8 cellular contexts compared by ENCODE assay signal in genomic region chr3:132006605-132007204, GRCh38. TPM values are rescaled to one million over a fixed set of nuclear protein-coding genes. Genes with fewer than 3 reads are reported as not detected.
DNase-seq lines count a peak whose midpoint lies in the region; ATAC-seq and TF ChIP-seq lines count a peak whose summit lies in the region.

No MANE protein-coding gene starts in this region.

- no peaks in the 10 kb centered on the region for H3K36me3 Mint-ChIP-seq in CD4-positive, alpha-beta memory T cell

- no peaks in the 10 kb centered on the region for H3K9me3 ChIP-seq in mammary epithelial cell (replicated peaks; ENCODE audit: insufficient read depth, low read length)
- H3K9me3 ChIP-seq in CD4-positive, alpha-beta memory T cell (ENCODE audit: control insufficient read depth in 1 of 2, low read length in 2 of 2) = no peaks in the 10 kb centered on the region

- no peak overlapping the region for H3K4me2 ChIP-seq in mammary epithelial cell (ENCODE audit: insufficient read depth, low read depth, low read length)

- no TSS peak for BruUV-seq in mammary epithelial cell (replicated peaks; lab: Mats Ljungman, UMichigan)

- peaks cover 2 to 4% of the 10 kb centered on the region in 2 donors for H3K27me3 Mint-ChIP-seq in CD4-positive, alpha-beta memory T cell

- no peak overlapping the region for H3K4me3 ChIP-seq in mammary epithelial cell (replicated peaks in 1 of 3; ENCODE audit: insufficient read depth in 1 of 3, low read depth in 2 of 3, low read length in 3 of 3)
- H3K4me3 ChIP-seq in CD4-positive, alpha-beta memory T cell (ENCODE audit: low read length in 2 of 2) = no peak overlapping the region

- intact Hi-C loops in mammary epithelial cell (cut with micrococcal nuclease) = loop anchor here (1.0 kb wide), 1 partner anchor 23 kb away; no protein-coding TSS in a partner anchor
- intact Hi-C loops in CD4-positive, alpha-beta memory T cell (cut with micrococcal nuclease) = loop anchor here (5.0 kb wide), 1 partner anchor 391 kb away; no protein-coding TSS in a partner anchor

- in situ Hi-C loops in mammary epithelial cell (cut with MboI; ENCODE audit: low sequenced_read_pairs in 2 of 2) = loop anchor here (25.0 kb wide), 2 partner anchors 219 to 969 kb away; partner anchors contain the start of genes ASTE1 (in 1 of the 2) and NEK11 (in 1 of the 2)

- no peaks in the 10 kb centered on the region for H3K27me3 ChIP-seq in mammary epithelial cell (ENCODE audit: insufficient read depth, low read length)
- H3K27me3 ChIP-seq in CD4-positive, alpha-beta memory T cell (ENCODE audit: insufficient read depth, low read length) = no peaks in the 10 kb centered on the region

- no peak overlapping the region for H3K4me3 Mint-ChIP-seq in CD4-positive, alpha-beta memory T cell

- ATAC-seq in HG03097 (IDR thresholded peaks at IDR 0.05; ENCODE audit: low FRiP score, unreplicated experiment) = no peak

- 14% methylated on average over 3 of the region's 3 CpGs for WGBS in mammary epithelial cell (ENCODE audit: low coverage, missing lambda C conversion rate)

- H3K79me2 ChIP-seq in mammary epithelial cell (ENCODE audit: insufficient read depth, low read length) = no peaks in the 10 kb centered on the region

- CTCF ChIA-PET in mammary epithelial cell (lab: Charles Lee; ENCODE audit: low non-redundant PET) = interaction anchor here (0.6 kb wide), 1 partner anchor 28 kb away, joined by 10 read pairs; the partner anchor contains the start of gene CPNE4
- CTCF ChIA-PET in CD4-positive, alpha-beta memory T cell (lab: Charles Lee; ENCODE audit: partially characterized antibody) = interaction anchor here (1.3 kb wide), 1 partner anchor 23 kb away, joined by 3 read pairs; no protein-coding TSS in a partner anchor

- POLR2A ChIA-PET in CD4-positive, alpha-beta memory T cell (lab: Charles Lee; ENCODE audit: partially characterized antibody) = no interaction called here

- no peak overlapping the region for H3K9ac ChIP-seq in mammary epithelial cell (ENCODE audit: insufficient read depth, low read length)

- dilution Hi-C loops in mammary epithelial cell (cut with HindIII; ENCODE audit: low sequenced_read_pairs) = no loop called here

- no peaks in the 10 kb centered on the region for H3K9me3 Mint-ChIP-seq in CD4-positive, alpha-beta memory T cell

- TF ChIP-seq CTCF in 22Rv1 (IDR thresholded peaks at IDR 0.05) = peak; percentile 81
- TF ChIP-seq CTCF in mammary epithelial cell (conservative IDR thresholded peaks at IDR 0.05 in 1 of 2, IDR thresholded peaks at IDR 0.05 in 1 of 2; ENCODE audit: extremely low read depth in 1 of 2, insufficient read depth in 1 of 2, low read depth in 1 of 2, low read length in 2 of 2) = peak; percentile 71 to 72

- H3K27ac Mint-ChIP-seq in CD4-positive, alpha-beta memory T cell = no peak overlapping the region

- H3K36me3 ChIP-seq in mammary epithelial cell (ENCODE audit: insufficient read depth, low read length) = no peaks in the 10 kb centered on the region
- H3K36me3 ChIP-seq in CD4-positive, alpha-beta memory T cell (ENCODE audit: insufficient read depth, low read length) = no peaks in the 10 kb centered on the region

- H3K27ac ChIP-seq in 22Rv1 (no peak overlapping the region), mammary epithelial cell (ENCODE audit: insufficient read depth, low read depth, low read length) (no peak overlapping the region)
- H3K27ac ChIP-seq in CD4-positive, alpha-beta memory T cell (ENCODE audit: low read depth, low read length) = no peak overlapping the region

- no peaks in the 10 kb centered on the region for H3K4me1 Mint-ChIP-seq in CD4-positive, alpha-beta memory T cell

- no peaks in the 10 kb centered on the region for H4K20me1 ChIP-seq in mammary epithelial cell (ENCODE audit: insufficient read depth, low read length)

- H3K4me1 ChIP-seq in mammary epithelial cell (ENCODE audit: insufficient read depth, low read length) = no peaks in the 10 kb centered on the region
- H3K4me1 ChIP-seq in CD4-positive, alpha-beta memory T cell (ENCODE audit: insufficient read depth, low read length) = no peaks in the 10 kb centered on the region

- H2AFZ ChIP-seq in mammary epithelial cell (ENCODE audit: low read depth, low read length) = no peak overlapping the region

- DNase-seq in EH (ENCODE audit: low read depth) (peak; percentile 36), NAMALWA (ENCODE audit: low spot score) (peak; percentile 68), mammary epithelial cell (peak; percentile 55), midbrain (lab: John Stamatoyannopoulos, UW) (peak; percentile 15), HuH-7.5 (ENCODE audit: low spot score) (no peak)
- DNase-seq in CD4-positive, alpha-beta memory T cell = no peak

RNA-seq across cellular contexts. Expression of gene CPNE4, which starts 28.1 kb away (rescaled TPM):
- total RNA-seq in mammary epithelial cell = 1 to 10 TPM; 1.5 to 1.7 TPM
- polyA plus RNA-seq in mammary epithelial cell = 0.62 TPM
- polyA minus RNA-seq in mammary epithelial cell = not detected
- total RNA-seq in CD4-positive, alpha-beta memory T cell = not detected
- polyA plus RNA-seq in CD4-positive, alpha-beta memory T cell = not detected

Comparison
In these comparisons a context has a peak if more than half of its experiments do, and no peak if none do; other contexts are left out.
1. DNase-seq: peak in EH (single experiment), NAMALWA (single experiment), mammary epithelial cell (single experiment) and midbrain (single experiment); none in CD4-positive, alpha-beta memory T cell (0 of 5) and HuH-7.5 (single experiment).